In genomic region chr14:68470361-68470760, GRCh38 we compare ENCODE assay signal across 17 cellular contexts.
DNase-seq lines count a peak whose midpoint lies in the region; ATAC-seq, FAIRE-seq and TF ChIP-seq lines count a peak whose summit lies in the region.
"Had no signal": no experiment of that assay in that cellular context is flagged by ENCODE, and none has a peak within 500 bp of the region (broad histone marks: within the 10 kb centered on the region; RNA-seq: fewer than 3 reads in every experiment).

No MANE protein-coding gene starts in this region.

- TF ChIP-seq CTCF in Caco-2 (IDR thresholded peaks at IDR 0.05; ENCODE audit: insufficient read depth in 1 of 2, low read depth in 1 of 2, low read length in 1 of 2, severe bottlenecking in 1 of 2, unreplicated experiment in 1 of 2) (no peak), IMR-90 (conservative IDR thresholded peaks at IDR 0.05; ENCODE audit: low read depth, low read length) (no peak), pancreas (IDR thresholded peaks at IDR 0.05) (no peak), ovary (IDR thresholded peaks at IDR 0.05) (no peak)

- no peak overlapping the region for H2AK5ac ChIP-seq in IMR-90 (ENCODE audit: low read depth, low read length)

- H3K27ac Mint-ChIP-seq in Caco-2 (ENCODE audit: unreplicated experiment) = peak overlapping the region; percentile 72
- H3K27ac Mint-ChIP-seq in dendritic cell treated with granulocyte-macrophage colony-stimulating factor and Interleukin-4, amounts not matched to agents 40 ng/mL and 50 ng/mL, for 4 days = peak overlapping the region; percentile 70

- H3K4me1 Mint-ChIP-seq in Caco-2 (ENCODE audit: low read depth, unreplicated experiment) = peaks cover 61% of the 10 kb centered on the region
- peaks cover 67% of the 10 kb centered on the region for H3K4me1 Mint-ChIP-seq in dendritic cell treated with granulocyte-macrophage colony-stimulating factor and Interleukin-4, amounts not matched to agents 40 ng/mL and 50 ng/mL, for 4 days (ENCODE audit: low read depth)

- H3K36me3 Mint-ChIP-seq in Caco-2 (ENCODE audit: insufficient read depth, unreplicated experiment) = peaks cover 10% of the 10 kb centered on the region
- no peaks in the 10 kb centered on the region for H3K36me3 Mint-ChIP-seq in dendritic cell treated with granulocyte-macrophage colony-stimulating factor and Interleukin-4, amounts not matched to agents 40 ng/mL and 50 ng/mL, for 4 days (ENCODE audit: low read depth)
- H3K36me3 Mint-ChIP-seq: mesothelial cell of epicardium had no signal

- H4K5ac ChIP-seq in IMR-90 (ENCODE audit: low read depth, low read length) = no peak overlapping the region

- H3K27me3 Mint-ChIP-seq in Caco-2 (ENCODE audit: insufficient read depth, unreplicated experiment) = no peaks in the 10 kb centered on the region
- H3K27me3 Mint-ChIP-seq in dendritic cell treated with granulocyte-macrophage colony-stimulating factor and Interleukin-4, amounts not matched to agents 40 ng/mL and 50 ng/mL, for 4 days = no peaks in the 10 kb centered on the region

- H3K9me1 ChIP-seq in IMR-90 (ENCODE audit: insufficient read depth, low read length) = peaks cover 9% of the 10 kb centered on the region

- no peak overlapping the region for H3K18ac ChIP-seq in IMR-90 (ENCODE audit: low read depth, low read length)

- no peaks in the 10 kb centered on the region for H4K20me1 ChIP-seq in IMR-90 (ENCODE audit: insufficient read depth, low read length)

- no peak for FAIRE-seq in pancreas (lab: Jason Lieb, UNC)

- no peak overlapping the region for H3K23ac ChIP-seq in IMR-90 (ENCODE audit: low read depth, low read length)

- H4K91ac ChIP-seq in IMR-90 (ENCODE audit: insufficient read depth, low read depth, low read length) = no peak overlapping the region

- H3K36me3 ChIP-seq in Caco-2 (ENCODE audit: control insufficient read depth, insufficient read depth, low read length) = no peaks in the 10 kb centered on the region
- no peaks in the 10 kb centered on the region for H3K36me3 ChIP-seq in IMR-90 (ENCODE audit: control insufficient read depth, insufficient read depth, low read length)
- H3K36me3 ChIP-seq in pancreas = no peaks in the 10 kb centered on the region
- H3K36me3 ChIP-seq in ovary = no peaks in the 10 kb centered on the region
- H3K36me3 ChIP-seq: Peyer's patch, tibial artery had no signal

- BruUV-seq in Caco-2 (replicated peaks; lab: Mats Ljungman, UMichigan) (no TSS peak), IMR-90 (replicated peaks; lab: Mats Ljungman, UMichigan) (no TSS peak)

- H3K4me3 ChIP-seq in Caco-2 (ENCODE audit: low read depth, low read length) (no peak overlapping the region), IMR-90 (ENCODE audit: insufficient read depth, low read depth, low read length) (no peak overlapping the region), pancreas (no peak overlapping the region), ovary (no peak overlapping the region)
- H3K4me3 ChIP-seq: Peyer's patch, tibial artery had no signal

- POLR2A ChIA-PET in Caco-2 (lab: Charles Lee) = interaction anchor here (0.6 kb wide), 1 partner anchor 67 kb away, joined by 3 read pairs; no protein-coding TSS in a partner anchor
- POLR2A ChIA-PET in IMR-90 (lab: Charles Lee; ENCODE audit: unreplicated experiment) = no interaction called here

- H3K27ac ChIP-seq in IMR-90 (ENCODE audit: insufficient read depth, low read length) = no peak overlapping the region
- H3K27ac ChIP-seq in pancreas = peak overlapping the region; percentile 8 to 88 (median 48)
- peak overlapping the region in 1 of 2 donors; percentile 2 for H3K27ac ChIP-seq in ovary
- H3K27ac ChIP-seq: tibial artery had no signal

- no peak overlapping the region for H3K56ac ChIP-seq in IMR-90 (ENCODE audit: extremely low read depth, insufficient read depth, low read length)

- dilution Hi-C loops in IMR-90 (cut with HindIII; ENCODE audit: low sequenced_read_pairs, unreplicated experiment) = no loop called here

- no peak for TF ChIP-seq EP300 in ovary (IDR thresholded peaks at IDR 0.05)

- no peak overlapping the region for H2AFZ ChIP-seq in IMR-90 (replicated peaks; ENCODE audit: low read length, poor library complexity)

- no peak overlapping the region for H3K9ac ChIP-seq in IMR-90 (ENCODE audit: low read depth, low read length)

- CTCF ChIA-PET in Caco-2 (lab: Charles Lee) = no interaction called here
- CTCF ChIA-PET in IMR-90 (lab: Yijun Ruan, JAX) = no interaction called here

- H2BK120ac ChIP-seq in IMR-90 (ENCODE audit: low read depth, low read length) = no peak overlapping the region

- no CpG with 5 or more reads among the region's 1 CpG for WGBS in IMR-90 (ENCODE audit: extremely low coverage in 2 of 2, insufficient read length in 1 of 2), 2 experiments
- WGBS in pancreas, 2 donors = 50 to 62% methylated on average over 1 of the region's 1 CpG
- 92 to 98% (median 92%) methylated on average over 1 of the region's 1 CpG for WGBS in ovary, 3 donors

- H3K79me1 ChIP-seq in IMR-90 (ENCODE audit: low read depth in 1 of 2, low read length in 2 of 2) = peaks cover 0 to 3% of the 10 kb centered on the region in 2 experiments; a peak in 1 of 4 replicates

- no peak for ATAC-seq in IMR-90 (ENCODE audit: low read depth)
- no peak for ATAC-seq in pancreas
- no peak for ATAC-seq in HG03139 (IDR thresholded peaks at IDR 0.05; ENCODE audit: unreplicated experiment)

- no peak overlapping the region for H3K14ac ChIP-seq in IMR-90 (replicated peaks; ENCODE audit: low read depth, low read length)

- intact Hi-C loops in Caco-2 (cut with micrococcal nuclease; ENCODE audit: unreplicated experiment) (loop anchor here (2.0 kb wide), 1 partner anchor 322 kb away; the partner anchor contains the start of gene ZFP36L1), IMR-90 (cut with micrococcal nuclease) (no loop called here), pancreas (cut with DNase I) (loop anchor here in 1 of 3 donors (5.0 kb wide), 1 partner anchor 47 kb away; no protein-coding TSS in a partner anchor), ovary (cut with DNase I) (no loop called here)
- intact Hi-C loops in dendritic cell treated with granulocyte-macrophage colony-stimulating factor and Interleukin-4, amounts not matched to agents 40 ng/mL and 50 ng/mL, for 4 days (cut with micrococcal nuclease) = loop anchor here (10.0 kb wide), 1 partner anchor 314 kb away; no protein-coding TSS in a partner anchor

- H3K27me3 ChIP-seq in Caco-2 (replicated peaks; ENCODE audit: control insufficient read depth, insufficient read depth, low read length) (no peaks in the 10 kb centered on the region), IMR-90 (ENCODE audit: control insufficient read depth, insufficient read depth, low read length) (no peaks in the 10 kb centered on the region), pancreas (no peaks in the 10 kb centered on the region), ovary (no peaks in the 10 kb centered on the region)
- H3K27me3 ChIP-seq: Peyer's patch, tibial artery had no signal

- no peaks in the 10 kb centered on the region for H3K9me3 Mint-ChIP-seq in Caco-2 (ENCODE audit: unreplicated experiment)
- no peaks in the 10 kb centered on the region for H3K9me3 Mint-ChIP-seq in dendritic cell treated with granulocyte-macrophage colony-stimulating factor and Interleukin-4, amounts not matched to agents 40 ng/mL and 50 ng/mL, for 4 days
- H3K9me3 Mint-ChIP-seq: mesothelial cell of epicardium had no signal

- no peak overlapping the region for H4K8ac ChIP-seq in IMR-90 (ENCODE audit: low read depth in 2 of 2, low read length in 2 of 2)

- TF ChIP-seq RAD21 in IMR-90 (IDR thresholded peaks at IDR 0.05; ENCODE audit: low read length) = no peak

- H3K9me3 ChIP-seq in Caco-2 (no peaks in the 10 kb centered on the region), IMR-90 (ENCODE audit: control insufficient read depth, insufficient read depth, low read length) (no peaks in the 10 kb centered on the region), pancreas (no peaks in the 10 kb centered on the region), ovary (no peaks in the 10 kb centered on the region)
- H3K9me3 ChIP-seq: Peyer's patch, tibial artery had no signal

- TF ChIP-seq POLR2A in IMR-90 (IDR thresholded peaks at IDR 0.05; ENCODE audit: low read depth, low read length) = no peak
- no peak for TF ChIP-seq POLR2A in ovary (IDR thresholded peaks at IDR 0.05)

- no peak overlapping the region for H3K4ac ChIP-seq in IMR-90 (ENCODE audit: low read depth, low read length)

- no peak for DNase-seq in Caco-2
- no peak for DNase-seq in IMR-90
- DNase-seq in pancreas = no peak
- no peak for DNase-seq in ovary
- no peak for DNase-seq in ecto neural progenitor cell (ENCODE audit: low spot score)
- DNase-seq in NCI-H510A (lab: John Stamatoyannopoulos, UW) = no peak
- DNase-seq: activated gamma-delta T cell; NCI-H1048; NCI-H2107; Peyer's patch; stimulated activated CD4-positive, alpha-beta T cell treated with anti-CD3 and anti-CD28 coated beads, Interleukin-4, amount 100 ng/mL, for 24 hours; stimulated activated CD8-positive, alpha-beta memory T cell treated with anti-CD3 and anti-CD28 coated beads, Interleukin-4, amount 100 ng/mL, for 48 hours; tibial artery had no signal

- H3K4me1 ChIP-seq in Caco-2 = peaks cover 67% of the 10 kb centered on the region
- H3K4me1 ChIP-seq in IMR-90 (ENCODE audit: control insufficient read depth, insufficient read depth, low read length) = peaks cover 3% of the 10 kb centered on the region
- peaks cover 79 to 91% (median 80%) of the 10 kb centered on the region in 3 donors for H3K4me1 ChIP-seq in pancreas
- H3K4me1 ChIP-seq in ovary (ENCODE audit: insufficient read depth) = peaks cover 3% of the 10 kb centered on the region

- in situ Hi-C loops in IMR-90 (cut with MboI; ENCODE audit: low sequenced_read_pairs) = no loop called here

- H3K4me2 ChIP-seq in IMR-90 (ENCODE audit: low read depth, low read length) = no peak overlapping the region

- H3K4me3 Mint-ChIP-seq in Caco-2 (ENCODE audit: unreplicated experiment) = no peak overlapping the region
- no peak overlapping the region for H3K4me3 Mint-ChIP-seq in dendritic cell treated with granulocyte-macrophage colony-stimulating factor and Interleukin-4, amounts not matched to agents 40 ng/mL and 50 ng/mL, for 4 days
- H3K4me3 Mint-ChIP-seq: CD14-positive monocyte, mesothelial cell of epicardium had no signal

- no peak overlapping the region for H2BK5ac ChIP-seq in IMR-90 (ENCODE audit: low read depth, low read length, poor library complexity, severe bottlenecking)

- no peak overlapping the region for H2AK9ac ChIP-seq in IMR-90 (replicated peaks; ENCODE audit: low read depth, low read length, poor library complexity)

- H2BK15ac ChIP-seq in IMR-90 (ENCODE audit: low read depth, low read length) = no peak overlapping the region

- H2BK20ac ChIP-seq in IMR-90 (ENCODE audit: low read depth, low read length) = no peak overlapping the region

TF ChIP-seq in IMR-90, 13 proteins besides CTCF, POLR2A, EP300 and RAD21:
- TF ChIP-seq CEBPB (IDR thresholded peaks at IDR 0.05; ENCODE audit: low read depth, low read length) (peak; percentile 55; the same call in 1 of the 2 replicates), MAZ (IDR thresholded peaks at IDR 0.05; ENCODE audit: borderline replicate concordance, low read depth, low read length) (no peak)

Comparison
In these comparisons a context has a peak if more than half of its experiments do, and no peak if none do; other contexts are left out.
1. intact Hi-C loops: an anchor here in Caco-2 (2.0 kb wide) and dendritic cell treated with granulocyte-macrophage colony-stimulating factor and Interleukin-4, amounts not matched to agents 40 ng/mL and 50 ng/mL, for 4 days (10.0 kb wide); none called in IMR-90 and ovary.